1 cellular context compared by ENCODE assay signal in the genomic region with DNA sequence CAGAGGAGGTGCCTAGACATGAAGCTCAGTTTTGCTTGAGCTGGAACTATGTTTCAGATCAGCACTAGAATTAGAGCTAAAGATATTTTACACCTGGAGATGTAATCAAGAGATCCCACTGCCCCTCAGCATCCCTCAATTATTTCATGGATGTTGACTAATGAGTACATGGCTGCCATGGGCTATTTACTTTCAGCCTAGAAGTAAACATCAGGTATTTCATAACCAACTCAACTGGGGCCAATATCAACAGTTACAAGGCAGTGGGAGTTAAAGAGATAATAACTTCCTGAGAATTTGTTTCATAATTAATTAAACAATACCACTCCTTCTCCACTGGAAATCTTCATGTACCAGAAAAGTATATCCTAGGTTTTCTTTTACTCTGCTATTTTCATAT.
TF ChIP-seq lines count a peak whose summit lies in the region.

No MANE protein-coding gene starts in this region.

TF ChIP-seq in SK-N-SH, 30 proteins besides CTCF, POLR2A, EP300 and RAD21 (continued from another document):
- TF ChIP-seq, protein P1, sequence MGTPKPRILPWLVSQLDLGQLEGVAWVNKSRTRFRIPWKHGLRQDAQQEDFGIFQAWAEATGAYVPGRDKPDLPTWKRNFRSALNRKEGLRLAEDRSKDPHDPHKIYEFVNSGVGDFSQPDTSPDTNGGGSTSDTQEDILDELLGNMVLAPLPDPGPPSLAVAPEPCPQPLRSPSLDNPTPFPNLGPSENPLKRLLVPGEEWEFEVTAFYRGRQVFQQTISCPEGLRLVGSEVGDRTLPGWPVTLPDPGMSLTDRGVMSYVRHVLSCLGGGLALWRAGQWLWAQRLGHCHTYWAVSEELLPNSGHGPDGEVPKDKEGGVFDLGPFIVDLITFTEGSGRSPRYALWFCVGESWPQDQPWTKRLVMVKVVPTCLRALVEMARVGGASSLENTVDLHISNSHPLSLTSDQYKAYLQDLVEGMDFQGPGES (IDR thresholded peaks at IDR 0.05; ENCODE audit: low read depth, low read length): no peak
- TF ChIP-seq GATA2 (CRISPR knock-in tag; IDR thresholded peaks at IDR 0.05): no peak
- TF ChIP-seq FOXM1 (IDR thresholded peaks at IDR 0.05; ENCODE audit: low read depth): no peak
